Comparison of ENCODE assay signal across 15 cellular contexts in genomic region chr22:43835166-43835565, GRCh38. TPM values are rescaled to one million over a fixed set of nuclear protein-coding genes. Genes with fewer than 3 reads are reported as not detected.
DNase-seq lines count a peak whose midpoint lies in the region; ATAC-seq, FAIRE-seq and TF ChIP-seq lines count a peak whose summit lies in the region.
"Had no signal": no experiment of that assay in that cellular context is flagged by ENCODE, and none has a peak within 500 bp of the region (broad histone marks: within the 10 kb centered on the region; RNA-seq: fewer than 3 reads in every experiment).

No MANE protein-coding gene starts in this region.

- no peak overlapping the region for H3K4me2 ChIP-seq in neuronal stem cell (ENCODE audit: insufficient read depth, low read length, poor library complexity, severe bottlenecking)
- H3K4me2 ChIP-seq: A549 had no signal

- H2BK15ac ChIP-seq in neuronal stem cell (ENCODE audit: low read length), result no peak overlapping the region

- H3K27me3 ChIP-seq in H7 (ENCODE audit: control insufficient read depth, insufficient read depth, low read length), result no peaks in the 10 kb centered on the region
- H3K27me3 ChIP-seq in neuronal stem cell (ENCODE audit: control insufficient read depth in 3 of 3, insufficient read depth in 3 of 3, low read depth in 1 of 3, low read length in 3 of 3), result no peaks in the 10 kb centered on the region

- H3K9ac ChIP-seq in kidney (ENCODE audit: low read length in 2 of 2) (no peak overlapping the region), neuronal stem cell (ENCODE audit: low read depth, low read length, poor library complexity) (no peak overlapping the region)

- H3K27ac ChIP-seq in kidney (ENCODE audit: low read depth in 2 of 2, low read length in 2 of 2) (no peak overlapping the region), neuronal stem cell (replicated peaks; ENCODE audit: low read length) (no peak overlapping the region)
- H3K27ac ChIP-seq: A549 had no signal

- no peak overlapping the region for H3K4ac ChIP-seq in neuronal stem cell (ENCODE audit: low read length)

- H3K4me3 ChIP-seq in H7 (ENCODE audit: insufficient read depth, low read depth, low read length), result no peak overlapping the region
- no peak overlapping the region for H3K4me3 ChIP-seq in kidney (ENCODE audit: low read length in 2 of 2)
- H3K4me3 ChIP-seq in neuronal stem cell (ENCODE audit: low read length in 2 of 2), result no peak overlapping the region
- H3K4me3 ChIP-seq: A549 had no signal

- no peaks in the 10 kb centered on the region for H3K9me3 Mint-ChIP-seq in chondrocyte (ENCODE audit: low read depth)
- H3K9me3 Mint-ChIP-seq: CD4-positive, CD25-positive, alpha-beta regulatory T cell; IgD-negative memory B cell had no signal

- peak overlapping the region; percentile 80 for H3K18ac ChIP-seq in neuronal stem cell (ENCODE audit: low read length)

- ATAC-seq in HG03571 (IDR thresholded peaks at IDR 0.05; ENCODE audit: unreplicated experiment), result no peak
- ATAC-seq: A549 had no signal

- FAIRE-seq in kidney (lab: Jason Lieb, UNC), result no peak
- FAIRE-seq: A549 had no signal

- no peak overlapping the region for H2BK12ac ChIP-seq in neuronal stem cell (ENCODE audit: low read length)

- H3K23ac ChIP-seq in neuronal stem cell (ENCODE audit: low read depth, low read length, poor library complexity), result no peak overlapping the region

- TF ChIP-seq CTCF in chondrocyte (IDR thresholded peaks at IDR 0.05), result no peak
- TF ChIP-seq CTCF in kidney (IDR thresholded peaks at IDR 0.05; ENCODE audit: borderline replicate concordance, extremely low read depth, insufficient read depth), result no peak

- peaks cover 5% of the 10 kb centered on the region for H3K27me3 Mint-ChIP-seq in chondrocyte (ENCODE audit: low read depth)

- no peak overlapping the region for H3K27ac Mint-ChIP-seq in chondrocyte (ENCODE audit: unreplicated experiment)
- H3K27ac Mint-ChIP-seq: CD4-positive, CD25-positive, alpha-beta regulatory T cell; IgD-negative memory B cell had no signal

- H2AK5ac ChIP-seq in neuronal stem cell (ENCODE audit: low read depth, low read length), result no peak overlapping the region

- no peak overlapping the region for H3K14ac ChIP-seq in neuronal stem cell (ENCODE audit: low read length)

- no peak overlapping the region for H3K4me3 Mint-ChIP-seq in chondrocyte (ENCODE audit: unreplicated experiment)
- H3K4me3 Mint-ChIP-seq: CD4-positive, CD25-positive, alpha-beta regulatory T cell had no signal

- H2BK5ac ChIP-seq in neuronal stem cell (ENCODE audit: low read length), result no peak overlapping the region

- no peaks in the 10 kb centered on the region for H3K9me3 ChIP-seq in kidney (ENCODE audit: control insufficient read depth in 1 of 2, low read length in 2 of 2)
- peaks cover 0 to 2% of the 10 kb centered on the region in 2 donors for H3K9me3 ChIP-seq in neuronal stem cell (replicated peaks in 1 of 2; ENCODE audit: control insufficient read depth in 2 of 2, insufficient read depth in 1 of 2, low read depth in 1 of 2, low read length in 2 of 2)
- H3K9me3 ChIP-seq: A549 had no signal

- H4K8ac ChIP-seq in neuronal stem cell (ENCODE audit: low read depth, low read length), result no peak overlapping the region

- WGBS in neuronal stem cell (ENCODE audit: extremely low coverage in 2 of 2, insufficient read length in 2 of 2, insufficient replicate concordance in 1 of 2), 2 donors, result no CpG with 5 or more reads among the region's 12 CpGs

- H3K4me1 ChIP-seq in kidney (ENCODE audit: control insufficient read depth in 1 of 2, insufficient read depth in 1 of 2, low read depth in 1 of 2, low read length in 2 of 2), result no peaks in the 10 kb centered on the region
- peaks cover 0 to 2% of the 10 kb centered on the region in 2 donors for H3K4me1 ChIP-seq in neuronal stem cell (ENCODE audit: control insufficient read depth in 2 of 2, insufficient read depth in 1 of 2, low read depth in 1 of 2, low read length in 2 of 2)
- H3K4me1 ChIP-seq: A549 had no signal

- intact Hi-C loops in kidney (cut with DNase I), result no loop called here

- peaks cover 3% of the 10 kb centered on the region for H3K4me1 Mint-ChIP-seq in chondrocyte (ENCODE audit: low read depth)
- H3K4me1 Mint-ChIP-seq: CD4-positive, CD25-positive, alpha-beta regulatory T cell; IgD-negative memory B cell had no signal

- peaks cover 5% of the 10 kb centered on the region for H3K36me3 Mint-ChIP-seq in chondrocyte (ENCODE audit: low read depth)
- H3K36me3 Mint-ChIP-seq: CD4-positive, CD25-positive, alpha-beta regulatory T cell; IgD-negative memory B cell had no signal

- no peak overlapping the region for H2BK120ac ChIP-seq in neuronal stem cell (ENCODE audit: low read depth, low read length)

- no peak overlapping the region for H4K91ac ChIP-seq in neuronal stem cell (ENCODE audit: low read depth, low read length, poor library complexity)

- DNase-seq in H7, result peak; percentile 55
- peak; percentile 77 for DNase-seq in chondrocyte (ENCODE audit: low spot score)
- DNase-seq in kidney, result peak; percentile 35
- no peak for DNase-seq in neuronal stem cell (ENCODE audit: low spot score)
- no peak for DNase-seq in AG08395 (ENCODE audit: low spot score)
- DNase-seq in LoVo (ENCODE audit: low spot score), result no peak
- DNase-seq: CD4-positive, CD25-positive, alpha-beta regulatory T cell; DMS53; GF-D8 had no signal

- peaks cover 10% of the 10 kb centered on the region for H3K36me3 ChIP-seq in H7 (replicated peaks; ENCODE audit: control insufficient read depth, insufficient read depth, low read length)
- H3K36me3 ChIP-seq in kidney (ENCODE audit: control insufficient read depth in 1 of 2, insufficient read depth in 2 of 2, low read length in 2 of 2), result no peaks in the 10 kb centered on the region
- peaks cover 7 to 49% of the 10 kb centered on the region in 2 donors for H3K36me3 ChIP-seq in neuronal stem cell (replicated peaks in 1 of 2; ENCODE audit: control insufficient read depth in 2 of 2, insufficient read depth in 2 of 2, low read length in 2 of 2)

- peaks cover 2% of the 10 kb centered on the region for H3K79me1 ChIP-seq in neuronal stem cell (ENCODE audit: low read depth, low read length)

- no peak overlapping the region for H2AFZ ChIP-seq in neuronal stem cell (ENCODE audit: low read length)

RNA-seq across cellular contexts. Expression of gene EFCAB6, which starts 23.1 kb away (rescaled TPM):
- total RNA-seq in H7 (2014; rRNA removed; shearing (Covaris generic)), result 0.31 and 0.63 TPM in 2 replicates
- total RNA-seq in chondrocyte, result 0.49 to 1.5 TPM (median 1.1 TPM) in 3 replicates
- 11.8 TPM for total RNA-seq in kidney
- polyA plus RNA-seq in kidney (ENCODE audit: insufficient read depth, low read depth, low replicate concordance), result 1.5 TPM
- polyA plus RNA-seq in neuronal stem cell (2013, experiment 1 of 2), result 0.49 TPM
- 0.48 TPM for polyA plus RNA-seq in neuronal stem cell (2013, experiment 2 of 2)
- total RNA-seq: CD4-positive, CD25-positive, alpha-beta regulatory T cell had no signal
- polyA plus RNA-seq: IgD-negative memory B cell had no signal

RNA-seq across cellular contexts. Expression of gene SULT4A1, which starts 27.1 kb away (rescaled TPM):
- total RNA-seq in H7 (2014; rRNA removed; shearing (Covaris generic)), result 6.3 and 9.8 TPM in 2 replicates
- total RNA-seq in chondrocyte (0.68 to 3.3 TPM (median 2.9 TPM) in 3 replicates), kidney (0.57 TPM)
- polyA plus RNA-seq in kidney (ENCODE audit: insufficient read depth, low read depth, low replicate concordance), result 0.52 TPM
- 7.1 TPM for polyA plus RNA-seq in neuronal stem cell (2013, experiment 1 of 2)
- 7.0 TPM for polyA plus RNA-seq in neuronal stem cell (2013, experiment 2 of 2)
- total RNA-seq: CD4-positive, CD25-positive, alpha-beta regulatory T cell; HT-29 had no signal
- polyA plus RNA-seq: A549; CD4-positive, CD25-positive, alpha-beta regulatory T cell; IgD-negative memory B cell had no signal

RNA-seq across cellular contexts. Expression of gene PNPLA5, which starts 56.6 kb away (rescaled TPM):
- total RNA-seq in H7 (2014; rRNA removed; shearing (Covaris generic)), result 2.2 and 4.0 TPM in 2 replicates
- total RNA-seq in chondrocyte (not detected in 3 replicates), kidney (not detected)
- not detected for polyA plus RNA-seq in kidney (ENCODE audit: insufficient read depth, low read depth, low replicate concordance)
- not detected for polyA plus RNA-seq in neuronal stem cell (2013, experiment 1 of 2)
- polyA plus RNA-seq in neuronal stem cell (2013, experiment 2 of 2), result not detected
- total RNA-seq: CD4-positive, CD25-positive, alpha-beta regulatory T cell; H4; HT-29 had no signal
- polyA plus RNA-seq: A549; BJ; CD4-positive, CD25-positive, alpha-beta regulatory T cell; IgD-negative memory B cell had no signal

Comparison
In these comparisons a context has a peak if more than half of its experiments do, and no peak if none do; other contexts are left out.
1. DNase-seq: peak in H7 (single experiment), chondrocyte (single experiment) and kidney (single experiment); none in neuronal stem cell (single experiment), AG08395 (single experiment) and LoVo (single experiment).